In the genomic region with DNA sequence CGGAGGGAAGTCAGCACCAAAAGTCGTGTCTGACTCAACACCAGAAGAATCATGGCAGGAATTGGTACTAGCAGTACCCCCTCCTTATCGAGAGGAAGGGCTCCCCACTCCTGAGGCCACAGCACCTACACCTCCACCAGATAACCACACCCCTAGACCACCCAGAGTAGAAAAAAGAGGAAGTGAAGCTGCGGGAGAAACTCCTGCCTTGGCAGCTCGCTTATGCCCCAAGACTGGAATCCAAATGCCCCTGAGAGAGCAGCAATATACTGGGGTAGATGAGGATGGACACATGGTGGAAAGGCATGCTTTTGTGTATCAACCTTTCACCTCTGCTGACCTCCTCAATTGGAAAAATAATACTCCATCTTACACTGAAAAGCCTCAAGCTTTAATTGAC, we compare ENCODE assay signal across 1 cellular context. TPM values are rescaled to one million over a fixed set of nuclear protein-coding genes. Genes with fewer than 3 reads are reported as not detected.
"Had no signal": no experiment of that assay in that cellular context is flagged by ENCODE, and none has a peak within 500 bp of the region (broad histone marks: within the 10 kb centered on the region; RNA-seq: fewer than 3 reads in every experiment).

No MANE protein-coding gene starts in this region.

RNA-seq across cellular contexts. Expression of gene PCDH18, which starts 52.6 kb away (rescaled TPM):
- total RNA-seq: OCI-LY7 had no signal
